Comparison of ENCODE assay signal across 9 cellular contexts in genomic region chr19:58096884-58097283, GRCh38. TPM values are rescaled to one million over a fixed set of nuclear protein-coding genes. Genes with fewer than 3 reads are reported as not detected.
DNase-seq lines count a peak whose midpoint lies in the region; ATAC-seq and TF ChIP-seq lines count a peak whose summit lies in the region.
"Had no signal": no experiment of that assay in that cellular context is flagged by ENCODE, and none has a peak within 500 bp of the region (broad histone marks: within the 10 kb centered on the region; RNA-seq: fewer than 3 reads in every experiment).

No MANE protein-coding gene starts in this region.

- no peak overlapping the region for H3K27ac ChIP-seq in CD8-positive, alpha-beta memory T cell (ENCODE audit: low read depth, low read length)
- H3K27ac ChIP-seq in fibroblast of lung (ENCODE audit: insufficient read depth, low read length): no peak overlapping the region
- no peak overlapping the region for H3K27ac ChIP-seq in trophoblast cell (ENCODE audit: low read depth, low read length)

- CTCF ChIA-PET in CD8-positive, alpha-beta memory T cell (lab: Charles Lee): no interaction called here
- CTCF ChIA-PET in T-cell (lab: Charles Lee): no interaction called here

- H3K36me3 ChIP-seq in CD8-positive, alpha-beta memory T cell (ENCODE audit: insufficient read depth, low read length): no peaks in the 10 kb centered on the region
- H3K36me3 ChIP-seq in fibroblast of lung (ENCODE audit: control insufficient read depth, insufficient read depth, low read length) (no peaks in the 10 kb centered on the region), trophoblast cell (ENCODE audit: control insufficient read depth in 1 of 2, insufficient read depth in 2 of 2, low read length in 2 of 2) (peaks cover 1 to 5% of the 10 kb centered on the region in 2 experiments)

- H3K4me3 ChIP-seq in CD8-positive, alpha-beta memory T cell (ENCODE audit: low read length): peak overlapping the region; percentile 41
- peak overlapping the region in 1 of 4 experiments; percentile 95 for H3K4me3 ChIP-seq in fibroblast of lung (replicated peaks in 1 of 4; ENCODE audit: control extremely low read depth in 1 of 4, insufficient read depth in 1 of 4, low read depth in 3 of 4, low read length in 4 of 4)
- no peak overlapping the region for H3K4me3 ChIP-seq in trophoblast cell (ENCODE audit: low read depth, low read length)

- H3K9me3 Mint-ChIP-seq in CD8-positive, alpha-beta memory T cell: peaks cover 0 to 53% (median 43%) of the 10 kb centered on the region in 5 donors
- peaks cover 6 to 28% (median 14%) of the 10 kb centered on the region in 3 donors for H3K9me3 Mint-ChIP-seq in T-cell

- H2AK5ac ChIP-seq in trophoblast cell (ENCODE audit: low read length): no peak overlapping the region

- H3K27me3 Mint-ChIP-seq in CD8-positive, alpha-beta memory T cell: peaks cover 0 to 3% of the 10 kb centered on the region in 2 donors
- H3K27me3 Mint-ChIP-seq in T-cell: no peaks in the 10 kb centered on the region

- H3K79me2 ChIP-seq in fibroblast of lung (ENCODE audit: control insufficient read depth, insufficient read depth, low read length) (no peaks in the 10 kb centered on the region), trophoblast cell (ENCODE audit: control insufficient read depth, insufficient read depth, low read length, poor library complexity) (peaks cover 3% of the 10 kb centered on the region)

- H3K4me3 Mint-ChIP-seq in CD8-positive, alpha-beta memory T cell: peak overlapping the region; percentile 56 to 97 (median 86)
- peak overlapping the region; percentile 64 to 90 (median 73) for H3K4me3 Mint-ChIP-seq in T-cell

- peak overlapping the region in 7 of 8 donors; percentile 82 to 100 (median 90) for H3K27ac Mint-ChIP-seq in CD8-positive, alpha-beta memory T cell
- peak overlapping the region; percentile 2 to 39 for H3K27ac Mint-ChIP-seq in T-cell

- no peak overlapping the region for H3K23ac ChIP-seq in trophoblast cell (ENCODE audit: low read length)

- no peak overlapping the region for H4K91ac ChIP-seq in trophoblast cell (ENCODE audit: low read depth, low read length)

- no peak overlapping the region for H3K14ac ChIP-seq in trophoblast cell (ENCODE audit: low read length)

- H2BK5ac ChIP-seq in trophoblast cell (ENCODE audit: low read depth, low read length, poor library complexity): no peak overlapping the region

- H3K36me3 Mint-ChIP-seq in CD8-positive, alpha-beta memory T cell: peaks cover 4 to 28% (median 18%) of the 10 kb centered on the region in 3 donors
- peaks cover 22% of the 10 kb centered on the region for H3K36me3 Mint-ChIP-seq in T-cell

- no peak for ATAC-seq in T-cell (replicated peaks in 1 of 4)
- ATAC-seq in HG02970 (IDR thresholded peaks at IDR 0.05; ENCODE audit: low FRiP score, unreplicated experiment): no peak
- ATAC-seq in HG03565 (IDR thresholded peaks at IDR 0.05; ENCODE audit: unreplicated experiment): no peak

- WGBS in trophoblast cell (ENCODE audit: extremely low coverage, insufficient coverage, insufficient read length): no CpG with 5 or more reads among the region's 13 CpGs

- TF ChIP-seq POLR2A in erythroblast (IDR thresholded peaks at IDR 0.05; ENCODE audit: low read length): no peak

- peaks cover 9% of the 10 kb centered on the region for H3K79me1 ChIP-seq in trophoblast cell (ENCODE audit: low read length)

- DNase-seq in CD8-positive, alpha-beta memory T cell: no peak
- peak in 1 of 34 experiments; percentile 11 for DNase-seq in T-cell
- no peak for DNase-seq in fibroblast of lung (ENCODE audit: low read depth in 2 of 2)
- DNase-seq in trophoblast cell: no peak
- DNase-seq in EL: no peak
- no peak for DNase-seq in erythroblast (lab: John Stamatoyannopoulos, UW)
- DNase-seq: NCI-H510A had no signal

- POLR2A ChIA-PET in CD8-positive, alpha-beta memory T cell (lab: Charles Lee): no interaction called here
- POLR2A ChIA-PET in T-cell (lab: Charles Lee): interaction anchor here in 1 of 2 donors (0.6 kb wide), 1 partner anchor 260 kb away, joined by 3 read pairs; no protein-coding TSS in a partner anchor

- H3K9me3 ChIP-seq in CD8-positive, alpha-beta memory T cell (ENCODE audit: low read length): peaks cover 9% of the 10 kb centered on the region
- H3K9me3 ChIP-seq in fibroblast of lung (ENCODE audit: control insufficient read depth, insufficient read depth, low read depth, low read length): peaks cover 2% of the 10 kb centered on the region
- peaks cover 5% of the 10 kb centered on the region for H3K9me3 ChIP-seq in trophoblast cell (ENCODE audit: insufficient read depth, low read depth, low read length)

- H3K4me1 ChIP-seq in CD8-positive, alpha-beta memory T cell (ENCODE audit: insufficient read depth, low read length): peaks cover 10% of the 10 kb centered on the region
- H3K4me1 ChIP-seq in fibroblast of lung (ENCODE audit: control insufficient read depth, extremely low read depth, insufficient read depth, low read length): no peaks in the 10 kb centered on the region
- H3K4me1 ChIP-seq in trophoblast cell (ENCODE audit: control insufficient read depth in 1 of 2, insufficient read depth in 2 of 2, low read length in 2 of 2): peaks cover 7 to 8% of the 10 kb centered on the region in 2 experiments

- no peak overlapping the region for H4K12ac ChIP-seq in trophoblast cell (ENCODE audit: low read depth, low read length)

- H3K9ac ChIP-seq in fibroblast of lung (ENCODE audit: insufficient read depth, low read length) (no peak overlapping the region), trophoblast cell (ENCODE audit: low read length) (no peak overlapping the region)

- H3K18ac ChIP-seq in trophoblast cell (ENCODE audit: low read length): no peak overlapping the region

- no peak overlapping the region for H2BK120ac ChIP-seq in trophoblast cell (ENCODE audit: insufficient read depth, low read length, poor library complexity)

- H3K4me2 ChIP-seq in fibroblast of lung (ENCODE audit: extremely low read depth, insufficient read depth, low read length) (peak overlapping the region; percentile 51), trophoblast cell (ENCODE audit: low read length) (peak overlapping the region; percentile 92)

- H3K27me3 ChIP-seq in CD8-positive, alpha-beta memory T cell (ENCODE audit: insufficient read depth, low read length, poor library complexity, severe bottlenecking): no peaks in the 10 kb centered on the region
- H3K27me3 ChIP-seq in fibroblast of lung (ENCODE audit: control insufficient read depth, insufficient read depth, low read length): no peaks in the 10 kb centered on the region
- H3K27me3 ChIP-seq in trophoblast cell (ENCODE audit: insufficient read depth, low read length): no peaks in the 10 kb centered on the region

- H2AFZ ChIP-seq in fibroblast of lung (ENCODE audit: low read length): no peak overlapping the region
- H2AFZ ChIP-seq in trophoblast cell (ENCODE audit: insufficient read depth, low read length, poor library complexity): no peak overlapping the region

- H4K8ac ChIP-seq in trophoblast cell (ENCODE audit: low read depth, low read length): no peak overlapping the region

- no peaks in the 10 kb centered on the region for H4K20me1 ChIP-seq in fibroblast of lung (ENCODE audit: control insufficient read depth, extremely low read depth, insufficient read depth, low read length)

- TF ChIP-seq CTCF in fibroblast of lung (conservative IDR thresholded peaks at IDR 0.05 in 1 of 2, IDR thresholded peaks at IDR 0.05 in 1 of 2; ENCODE audit: low read depth in 1 of 2, low read length in 2 of 2): no peak

- H2BK12ac ChIP-seq in trophoblast cell (ENCODE audit: low read length): no peak overlapping the region

- H3K4me1 Mint-ChIP-seq in CD8-positive, alpha-beta memory T cell: peaks cover 8 to 23% (median 19%) of the 10 kb centered on the region in 3 donors
- peaks cover 12 to 17% (median 17%) of the 10 kb centered on the region in 3 donors for H3K4me1 Mint-ChIP-seq in T-cell

- no peak overlapping the region for H3K4ac ChIP-seq in trophoblast cell (ENCODE audit: low read depth, low read length)

RNA-seq across cellular contexts. Expression of gene ZSCAN18, which starts 1.1 kb away (rescaled TPM):
- 10 to 100 TPM; 22.4 to 24.0 TPM for total RNA-seq in CD8-positive, alpha-beta memory T cell
- 21.4 TPM for polyA plus RNA-seq in CD8-positive, alpha-beta memory T cell
- total RNA-seq in T-cell (10 to 100 TPM; 45.3 to 62.6 (median 52.4) TPM), fibroblast of lung (51.6 and 71.0 TPM in 2 replicates)
- polyA plus RNA-seq in fibroblast of lung: 13.6 and 17.6 TPM in 2 replicates
- polyA plus RNA-seq in fibroblast of lung (2012): 23.7 and 29.2 TPM in 2 replicates
- 16.5 and 21.6 TPM in 2 replicates for polyA minus RNA-seq in fibroblast of lung (ENCODE audit: low replicate concordance)
- 23.5 and 25.9 TPM in 2 replicates for polyA plus RNA-seq in trophoblast cell (2013)

RNA-seq across cellular contexts. Expression of gene ZNF135, which starts 37.8 kb away (rescaled TPM):
- total RNA-seq in CD8-positive, alpha-beta memory T cell: 1 to 10 TPM; 1.0 to 1.4 TPM
- 1.4 TPM for polyA plus RNA-seq in CD8-positive, alpha-beta memory T cell
- total RNA-seq in T-cell (1 to 10 TPM; 1.2 to 2.8 (median 2.1) TPM), fibroblast of lung (6.2 and 11.2 TPM in 2 replicates)
- polyA plus RNA-seq in fibroblast of lung: 5.6 and 6.6 TPM in 2 replicates
- polyA plus RNA-seq in fibroblast of lung (2012): 3.1 and 3.2 TPM in 2 replicates
- 1.1 and 7.4 TPM in 2 replicates for polyA minus RNA-seq in fibroblast of lung (ENCODE audit: low replicate concordance)
- polyA plus RNA-seq in trophoblast cell (2013): 2.9 and 3.0 TPM in 2 replicates

RNA-seq across cellular contexts. Expression of gene ZNF329, which starts 53.7 kb away (rescaled TPM):
- total RNA-seq in CD8-positive, alpha-beta memory T cell: 1 to 10 TPM; 8.7 to 9.1 TPM
- polyA plus RNA-seq in CD8-positive, alpha-beta memory T cell: 10.3 TPM
- 10 to 100 TPM; 11.5 to 14.9 (median 14.1) TPM for total RNA-seq in T-cell
- total RNA-seq in fibroblast of lung: 17.2 and 21.1 TPM in 2 replicates
- polyA plus RNA-seq in fibroblast of lung: 6.3 and 6.8 TPM in 2 replicates
- polyA plus RNA-seq in fibroblast of lung (2012): 5.4 and 5.8 TPM in 2 replicates
- polyA minus RNA-seq in fibroblast of lung (ENCODE audit: low replicate concordance): 6.7 and 7.8 TPM in 2 replicates
- 5.7 TPM in 2 replicates for polyA plus RNA-seq in trophoblast cell (2013)
